15 cellular contexts compared by ENCODE assay signal in the genomic region with DNA sequence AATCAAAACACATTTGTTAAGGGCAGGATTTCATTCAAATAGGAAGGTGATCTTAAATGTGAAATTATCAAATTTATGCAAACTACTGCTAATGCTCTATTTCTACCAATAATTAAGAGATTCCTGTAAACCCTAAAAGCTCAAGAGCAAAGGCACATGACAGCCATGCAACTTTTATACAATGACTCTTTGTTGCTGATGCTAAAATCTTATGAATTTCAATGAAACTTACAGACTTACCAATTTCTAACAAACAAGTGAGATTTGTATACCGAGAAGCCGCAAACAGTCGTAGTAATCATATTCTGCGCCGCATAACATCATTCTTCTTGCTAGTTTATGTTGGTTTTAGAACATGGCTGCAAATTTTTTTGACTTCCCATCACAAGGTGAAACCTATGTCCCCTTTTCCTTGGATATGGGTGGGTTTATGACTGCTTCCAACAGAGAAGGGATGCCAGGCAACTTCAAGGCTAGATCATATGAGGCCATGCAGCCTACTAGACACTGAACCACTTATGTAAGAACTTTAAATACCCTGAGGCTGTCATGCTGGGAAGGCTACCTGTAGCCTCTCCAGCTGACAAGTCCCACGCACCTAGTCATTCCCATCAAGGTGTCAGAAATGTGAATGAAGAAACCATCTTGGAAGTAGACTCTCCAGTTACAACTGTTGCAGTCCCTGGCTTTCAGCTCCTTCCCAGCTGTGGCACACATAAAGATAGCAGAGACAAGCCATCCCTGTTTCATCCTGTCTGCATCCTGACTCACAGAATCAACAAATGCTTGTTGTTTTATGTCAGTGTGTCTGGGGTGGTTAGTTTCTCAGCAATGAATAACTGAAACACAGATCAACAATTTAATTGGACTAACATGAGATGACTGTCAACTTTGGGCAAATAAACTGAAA. TPM values are rescaled to one million over a fixed set of nuclear protein-coding genes. Genes with fewer than 3 reads are reported as not detected.
DNase-seq lines count a peak whose midpoint lies in the region; ATAC-seq and TF ChIP-seq lines count a peak whose summit lies in the region.
"Had no signal": no experiment of that assay in that cellular context is flagged by ENCODE, and none has a peak within 500 bp of the region (broad histone marks: within the 10 kb centered on the region; RNA-seq: fewer than 3 reads in every experiment).

No MANE protein-coding gene starts in this region.

- H3K4me2 ChIP-seq in SK-N-SH = no peak overlapping the region

- H3K4me3 ChIP-seq in SK-N-SH (ENCODE audit: low read depth in 2 of 2, low read length in 1 of 2) = no peak overlapping the region
- H3K4me3 ChIP-seq in adipocyte (ENCODE audit: low read length) = no peak overlapping the region
- H3K4me3 ChIP-seq in left ventricle myocardium inferior = no peak overlapping the region
- H3K4me3 ChIP-seq: heart right ventricle had no signal

- no peak for DNase-seq in SK-N-SH
- peak; percentile 41 for DNase-seq in adipocyte (ENCODE audit: low read depth)
- peak; percentile 27 for DNase-seq in globus pallidus (ENCODE audit: low spot score)
- peak; percentile 13 for DNase-seq in stromal cell of bone marrow (ENCODE audit: low read depth)
- DNase-seq in MV-4-11 (lab: John Stamatoyannopoulos, UW) = no peak
- no peak for DNase-seq in left ventricle myocardium inferior
- DNase-seq: 8988T; DND-41; effector memory CD4-positive, alpha-beta T cell; heart right ventricle; NCI-H1105 treated with DMSO at 0.1 percent for 48 hours; NCI-H524 treated with DMSO at 0.1 percent for 48 hours; SHP77 had no signal

- intact Hi-C loops in left ventricle myocardium inferior (cut with micrococcal nuclease) = no loop called here

- POLR2A ChIA-PET in SK-N-SH (lab: Yijun Ruan, JAX) = no interaction called here

- no peaks in the 10 kb centered on the region for H3F3A ChIP-seq in SK-N-SH (replicated peaks; ENCODE audit: insufficient read depth)

- H3K9me2 ChIP-seq in SK-N-SH = no peaks in the 10 kb centered on the region

- TF ChIP-seq EP300 in SK-N-SH (IDR thresholded peaks at IDR 0.05; ENCODE audit: borderline replicate concordance in 1 of 2, low read depth in 1 of 2, low read length in 1 of 2) = no peak

- H3K79me2 ChIP-seq in SK-N-SH (ENCODE audit: insufficient read depth) = no peaks in the 10 kb centered on the region

- H3K36me3 ChIP-seq in SK-N-SH (replicated peaks in 1 of 2; ENCODE audit: control insufficient read depth in 1 of 2, insufficient read depth in 2 of 2, low read length in 1 of 2) (peaks cover 0 to 9% of the 10 kb centered on the region in 2 experiments), adipocyte (ENCODE audit: control insufficient read depth, insufficient read depth, low read length, severe bottlenecking) (no peaks in the 10 kb centered on the region), left ventricle myocardium inferior (peaks cover 6% of the 10 kb centered on the region)

- H3K9me3 ChIP-seq in SK-N-SH (no peaks in the 10 kb centered on the region), adipocyte (ENCODE audit: control insufficient read depth, low read length) (no peaks in the 10 kb centered on the region), left ventricle myocardium inferior (replicated peaks) (no peaks in the 10 kb centered on the region)
- H3K9me3 ChIP-seq: heart right ventricle had no signal

- H2AFZ ChIP-seq in SK-N-SH (ENCODE audit: low read depth) = no peak overlapping the region

- H3K27ac ChIP-seq in SK-N-SH (ENCODE audit: low read depth in 2 of 2, low read length in 1 of 2) = no peak overlapping the region
- H3K27ac ChIP-seq in left ventricle myocardium inferior (replicated peaks) = no peak overlapping the region
- H3K27ac ChIP-seq: heart right ventricle had no signal

- H3K9ac ChIP-seq in SK-N-SH (no peak overlapping the region), adipocyte (ENCODE audit: low read length) (no peak overlapping the region)

- H3K27me3 ChIP-seq in SK-N-SH (ENCODE audit: insufficient read depth) (no peaks in the 10 kb centered on the region), adipocyte (replicated peaks; ENCODE audit: control insufficient read depth, insufficient read depth, low read length) (no peaks in the 10 kb centered on the region), left ventricle myocardium inferior (ENCODE audit: low read depth) (no peaks in the 10 kb centered on the region)
- H3K27me3 ChIP-seq: heart right ventricle had no signal

- no peak for TF ChIP-seq CTCF in SK-N-SH (IDR thresholded peaks at IDR 0.05)
- no peak for TF ChIP-seq CTCF in left ventricle myocardium inferior (IDR thresholded peaks at IDR 0.05; ENCODE audit: borderline replicate concordance)

- 97% methylated on average over 6 of the region's 6 CpGs for WGBS in SK-N-SH (ENCODE audit: low lambda C conversion rate)

- ATAC-seq in SK-N-SH treated with all-trans-retinoic acid at 6 μM for 48 hours (no peak), GM18502 (IDR thresholded peaks at IDR 0.05; ENCODE audit: poor library complexity, unreplicated experiment) (no peak)

- CTCF ChIA-PET in SK-N-SH (lab: Yijun Ruan, JAX) = interaction anchor here (0.6 kb wide), 1 partner anchor 217 kb away, joined by 3 read pairs; no protein-coding TSS in a partner anchor

- no peak for TF ChIP-seq RAD21 in SK-N-SH (IDR thresholded peaks at IDR 0.05; ENCODE audit: low read length)

- H4K20me1 ChIP-seq in SK-N-SH (ENCODE audit: insufficient read depth) = no peaks in the 10 kb centered on the region

- peaks cover 0 to 6% of the 10 kb centered on the region in 2 experiments; a peak in 1 of 4 replicates for H3K4me1 ChIP-seq in SK-N-SH (ENCODE audit: control insufficient read depth in 1 of 2, insufficient read depth in 2 of 2, low read depth in 1 of 2, low read length in 1 of 2)
- H3K4me1 ChIP-seq in adipocyte (ENCODE audit: control insufficient read depth, insufficient read depth, low read length) = no peaks in the 10 kb centered on the region
- H3K4me1 ChIP-seq in left ventricle myocardium inferior = peaks cover 10% of the 10 kb centered on the region

TF ChIP-seq in SK-N-SH, 30 proteins besides CTCF, POLR2A, EP300 and RAD21:
- TF ChIP-seq RXRA (IDR thresholded peaks at IDR 0.05; ENCODE audit: borderline replicate concordance, low read depth) (no peak), TCF12 (IDR thresholded peaks at IDR 0.05) (0 out of 2 replicates have a peak, but pooled peaks have one; percentile 5)

TF ChIP-seq in SK-N-SH treated with all-trans-retinoic acid at 6 μM for 48 hours, 23 proteins besides CTCF, POLR2A, EP300 and RAD21 (continues in another document):
- TF ChIP-seq OSR1 (CRISPR knock-in tag; IDR thresholded peaks at IDR 0.05) (no peak), TOX (CRISPR knock-in tag; IDR thresholded peaks at IDR 0.05; ENCODE audit: borderline replicate concordance) (no peak), ZFP30 (CRISPR knock-in tag; IDR thresholded peaks at IDR 0.05) (no peak), CSDC2 (CRISPR knock-in tag; IDR thresholded peaks at IDR 0.05) (no peak), ZC3H10 (CRISPR knock-in tag; IDR thresholded peaks at IDR 0.05) (no peak), PPARA (CRISPR knock-in tag; IDR thresholded peaks at IDR 0.05; ENCODE audit: borderline replicate concordance) (no peak), GLIS3 (CRISPR knock-in tag; IDR thresholded peaks at IDR 0.05) (no peak), ZFP3 (CRISPR knock-in tag; IDR thresholded peaks at IDR 0.05) (no peak), ZNF8 (CRISPR knock-in tag; IDR thresholded peaks at IDR 0.05) (no peak), ZNF565 (CRISPR knock-in tag; conservative IDR thresholded peaks at IDR 0.05; ENCODE audit: low read depth) (no peak)
- TF ChIP-seq, protein P1, sequence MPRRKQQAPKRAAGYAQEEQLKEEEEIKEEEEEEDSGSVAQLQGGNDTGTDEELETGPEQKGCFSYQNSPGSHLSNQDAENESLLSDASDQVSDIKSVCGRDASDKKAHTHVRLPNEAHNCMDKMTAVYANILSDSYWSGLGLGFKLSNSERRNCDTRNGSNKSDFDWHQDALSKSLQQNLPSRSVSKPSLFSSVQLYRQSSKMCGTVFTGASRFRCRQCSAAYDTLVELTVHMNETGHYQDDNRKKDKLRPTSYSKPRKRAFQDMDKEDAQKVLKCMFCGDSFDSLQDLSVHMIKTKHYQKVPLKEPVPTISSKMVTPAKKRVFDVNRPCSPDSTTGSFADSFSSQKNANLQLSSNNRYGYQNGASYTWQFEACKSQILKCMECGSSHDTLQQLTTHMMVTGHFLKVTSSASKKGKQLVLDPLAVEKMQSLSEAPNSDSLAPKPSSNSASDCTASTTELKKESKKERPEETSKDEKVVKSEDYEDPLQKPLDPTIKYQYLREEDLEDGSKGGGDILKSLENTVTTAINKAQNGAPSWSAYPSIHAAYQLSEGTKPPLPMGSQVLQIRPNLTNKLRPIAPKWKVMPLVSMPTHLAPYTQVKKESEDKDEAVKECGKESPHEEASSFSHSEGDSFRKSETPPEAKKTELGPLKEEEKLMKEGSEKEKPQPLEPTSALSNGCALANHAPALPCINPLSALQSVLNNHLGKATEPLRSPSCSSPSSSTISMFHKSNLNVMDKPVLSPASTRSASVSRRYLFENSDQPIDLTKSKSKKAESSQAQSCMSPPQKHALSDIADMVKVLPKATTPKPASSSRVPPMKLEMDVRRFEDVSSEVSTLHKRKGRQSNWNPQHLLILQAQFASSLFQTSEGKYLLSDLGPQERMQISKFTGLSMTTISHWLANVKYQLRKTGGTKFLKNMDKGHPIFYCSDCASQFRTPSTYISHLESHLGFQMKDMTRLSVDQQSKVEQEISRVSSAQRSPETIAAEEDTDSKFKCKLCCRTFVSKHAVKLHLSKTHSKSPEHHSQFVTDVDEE (CRISPR knock-in tag; IDR thresholded peaks at IDR 0.05) = no peak
- TF ChIP-seq, protein P2, sequence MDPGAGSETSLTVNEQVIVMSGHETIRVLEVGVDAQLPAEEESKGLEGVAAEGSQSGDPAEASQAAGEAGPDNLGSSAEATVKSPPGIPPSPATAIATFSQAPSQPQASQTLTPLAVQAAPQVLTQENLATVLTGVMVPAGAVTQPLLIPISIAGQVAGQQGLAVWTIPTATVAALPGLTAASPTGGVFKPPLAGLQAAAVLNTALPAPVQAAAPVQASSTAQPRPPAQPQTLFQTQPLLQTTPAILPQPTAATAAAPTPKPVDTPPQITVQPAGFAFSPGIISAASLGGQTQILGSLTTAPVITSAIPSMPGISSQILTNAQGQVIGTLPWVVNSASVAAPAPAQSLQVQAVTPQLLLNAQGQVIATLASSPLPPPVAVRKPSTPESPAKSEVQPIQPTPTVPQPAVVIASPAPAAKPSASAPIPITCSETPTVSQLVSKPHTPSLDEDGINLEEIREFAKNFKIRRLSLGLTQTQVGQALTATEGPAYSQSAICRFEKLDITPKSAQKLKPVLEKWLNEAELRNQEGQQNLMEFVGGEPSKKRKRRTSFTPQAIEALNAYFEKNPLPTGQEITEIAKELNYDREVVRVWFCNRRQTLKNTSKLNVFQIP (CRISPR knock-in tag; IDR thresholded peaks at IDR 0.05; ENCODE audit: borderline replicate concordance, low read depth) = no peak

RNA-seq across cellular contexts. Expression of a gene that starts 42.0 kb away (rescaled TPM):
- 3.7 and 4.6 TPM in 2 replicates for polyA plus RNA-seq in SK-N-SH (2012; rRNA removed)
- 4.8 and 5.0 TPM in 2 replicates for polyA plus RNA-seq in SK-N-SH (2012; cell fraction: cytosol; rRNA removed)
- polyA plus RNA-seq in SK-N-SH (2012; cell fraction: nucleus; rRNA removed) = 2.5 and 3.7 TPM in 2 replicates
- total RNA-seq in left ventricle myocardium inferior = 11.2 TPM

RNA-seq across cellular contexts. Expression of a gene that starts 43.3 kb away (rescaled TPM):
- polyA plus RNA-seq in SK-N-SH (2012; rRNA removed) = 143 and 150 TPM in 2 replicates
- polyA plus RNA-seq in SK-N-SH (2012; cell fraction: cytosol; rRNA removed) = 165 and 183 TPM in 2 replicates
- polyA plus RNA-seq in SK-N-SH (2012; cell fraction: nucleus; rRNA removed) = 92.1 and 115 TPM in 2 replicates
- total RNA-seq in left ventricle myocardium inferior = 73.5 TPM

Comparison
In these comparisons a context has a peak if more than half of its experiments do, and no peak if none do; other contexts are left out.
1. DNase-seq: peak in adipocyte (single experiment), globus pallidus (single experiment) and stromal cell of bone marrow (single experiment); none in SK-N-SH (single experiment), MV-4-11 (single experiment) and left ventricle myocardium inferior (single experiment).